In the genomic region with DNA sequence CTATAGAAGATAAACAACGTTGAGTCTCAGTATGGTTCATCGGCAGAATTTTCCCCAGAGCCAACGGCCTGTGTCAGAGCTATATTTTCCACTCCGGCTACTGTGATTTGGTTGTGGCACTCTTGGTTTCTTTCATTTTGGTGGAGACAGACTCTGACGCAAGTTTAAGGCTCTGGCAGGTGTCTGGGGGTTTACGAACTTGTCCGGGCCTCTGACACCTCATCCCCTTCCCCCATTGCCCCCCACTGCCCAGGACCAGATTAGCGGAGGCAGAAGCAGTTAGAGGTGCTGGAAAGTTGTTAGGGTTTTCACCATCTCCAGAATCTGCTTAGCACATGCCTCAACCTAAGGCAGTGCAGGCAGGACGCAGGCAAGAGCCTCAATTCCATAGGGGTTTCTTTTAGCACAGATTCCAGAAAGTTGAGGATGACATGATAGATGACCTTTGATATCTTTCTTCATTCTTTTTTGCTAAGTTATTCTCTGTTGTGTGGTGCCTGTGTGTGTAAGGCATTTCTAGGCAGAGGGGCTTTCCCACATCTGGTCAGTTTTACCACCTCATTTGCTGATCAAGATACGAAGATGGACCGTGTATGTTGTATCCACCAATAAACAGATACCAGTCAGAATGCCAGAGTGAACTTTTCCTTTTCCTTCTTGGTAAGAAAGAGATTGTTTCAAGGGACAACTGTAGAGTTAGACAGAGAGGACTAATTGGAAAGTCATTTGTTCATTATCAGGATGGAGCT, we compare ENCODE assay signal across 1 cellular context.
TF ChIP-seq lines count a peak whose summit lies in the region.

No MANE protein-coding gene starts in this region.

TF ChIP-seq in GM12878, 131 proteins besides CTCF, POLR2A, EP300 and RAD21 (continued from another document):
- TF ChIP-seq MEF2B (IDR thresholded peaks at IDR 0.05; ENCODE audit: partially characterized antibody, poor library complexity, severe bottlenecking), result peak; percentile 72
- no peak for TF ChIP-seq ZBED1 (IDR thresholded peaks at IDR 0.05; ENCODE audit: borderline replicate concordance)
- TF ChIP-seq, protein P1, sequence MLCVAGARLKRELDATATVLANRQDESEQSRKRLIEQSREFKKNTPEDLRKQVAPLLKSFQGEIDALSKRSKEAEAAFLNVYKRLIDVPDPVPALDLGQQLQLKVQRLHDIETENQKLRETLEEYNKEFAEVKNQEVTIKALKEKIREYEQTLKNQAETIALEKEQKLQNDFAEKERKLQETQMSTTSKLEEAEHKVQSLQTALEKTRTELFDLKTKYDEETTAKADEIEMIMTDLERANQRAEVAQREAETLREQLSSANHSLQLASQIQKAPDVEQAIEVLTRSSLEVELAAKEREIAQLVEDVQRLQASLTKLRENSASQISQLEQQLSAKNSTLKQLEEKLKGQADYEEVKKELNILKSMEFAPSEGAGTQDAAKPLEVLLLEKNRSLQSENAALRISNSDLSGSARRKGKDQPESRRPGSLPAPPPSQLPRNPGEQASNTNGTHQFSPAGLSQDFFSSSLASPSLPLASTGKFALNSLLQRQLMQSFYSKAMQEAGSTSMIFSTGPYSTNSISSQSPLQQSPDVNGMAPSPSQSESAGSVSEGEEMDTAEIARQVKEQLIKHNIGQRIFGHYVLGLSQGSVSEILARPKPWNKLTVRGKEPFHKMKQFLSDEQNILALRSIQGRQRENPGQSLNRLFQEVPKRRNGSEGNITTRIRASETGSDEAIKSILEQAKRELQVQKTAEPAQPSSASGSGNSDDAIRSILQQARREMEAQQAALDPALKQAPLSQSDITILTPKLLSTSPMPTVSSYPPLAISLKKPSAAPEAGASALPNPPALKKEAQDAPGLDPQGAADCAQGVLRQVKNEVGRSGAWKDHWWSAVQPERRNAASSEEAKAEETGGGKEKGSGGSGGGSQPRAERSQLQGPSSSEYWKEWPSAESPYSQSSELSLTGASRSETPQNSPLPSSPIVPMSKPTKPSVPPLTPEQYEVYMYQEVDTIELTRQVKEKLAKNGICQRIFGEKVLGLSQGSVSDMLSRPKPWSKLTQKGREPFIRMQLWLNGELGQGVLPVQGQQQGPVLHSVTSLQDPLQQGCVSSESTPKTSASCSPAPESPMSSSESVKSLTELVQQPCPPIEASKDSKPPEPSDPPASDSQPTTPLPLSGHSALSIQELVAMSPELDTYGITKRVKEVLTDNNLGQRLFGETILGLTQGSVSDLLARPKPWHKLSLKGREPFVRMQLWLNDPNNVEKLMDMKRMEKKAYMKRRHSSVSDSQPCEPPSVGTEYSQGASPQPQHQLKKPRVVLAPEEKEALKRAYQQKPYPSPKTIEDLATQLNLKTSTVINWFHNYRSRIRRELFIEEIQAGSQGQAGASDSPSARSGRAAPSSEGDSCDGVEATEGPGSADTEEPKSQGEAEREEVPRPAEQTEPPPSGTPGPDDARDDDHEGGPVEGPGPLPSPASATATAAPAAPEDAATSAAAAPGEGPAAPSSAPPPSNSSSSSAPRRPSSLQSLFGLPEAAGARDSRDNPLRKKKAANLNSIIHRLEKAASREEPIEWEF (IDR thresholded peaks at IDR 0.05; ENCODE audit: insufficient replicate concordance, low read depth, low read length), result no peak
- TF ChIP-seq, protein P2, sequence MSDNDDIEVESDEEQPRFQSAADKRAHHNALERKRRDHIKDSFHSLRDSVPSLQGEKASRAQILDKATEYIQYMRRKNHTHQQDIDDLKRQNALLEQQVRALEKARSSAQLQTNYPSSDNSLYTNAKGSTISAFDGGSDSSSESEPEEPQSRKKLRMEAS (IDR thresholded peaks at IDR 0.05; ENCODE audit: low read depth, low read length), result no peak
- no peak for TF ChIP-seq MYB (IDR thresholded peaks at IDR 0.05; ENCODE audit: borderline replicate concordance, low read depth, low read length)
- no peak for TF ChIP-seq ZSCAN29 (IDR thresholded peaks at IDR 0.05)
- TF ChIP-seq, protein P3, sequence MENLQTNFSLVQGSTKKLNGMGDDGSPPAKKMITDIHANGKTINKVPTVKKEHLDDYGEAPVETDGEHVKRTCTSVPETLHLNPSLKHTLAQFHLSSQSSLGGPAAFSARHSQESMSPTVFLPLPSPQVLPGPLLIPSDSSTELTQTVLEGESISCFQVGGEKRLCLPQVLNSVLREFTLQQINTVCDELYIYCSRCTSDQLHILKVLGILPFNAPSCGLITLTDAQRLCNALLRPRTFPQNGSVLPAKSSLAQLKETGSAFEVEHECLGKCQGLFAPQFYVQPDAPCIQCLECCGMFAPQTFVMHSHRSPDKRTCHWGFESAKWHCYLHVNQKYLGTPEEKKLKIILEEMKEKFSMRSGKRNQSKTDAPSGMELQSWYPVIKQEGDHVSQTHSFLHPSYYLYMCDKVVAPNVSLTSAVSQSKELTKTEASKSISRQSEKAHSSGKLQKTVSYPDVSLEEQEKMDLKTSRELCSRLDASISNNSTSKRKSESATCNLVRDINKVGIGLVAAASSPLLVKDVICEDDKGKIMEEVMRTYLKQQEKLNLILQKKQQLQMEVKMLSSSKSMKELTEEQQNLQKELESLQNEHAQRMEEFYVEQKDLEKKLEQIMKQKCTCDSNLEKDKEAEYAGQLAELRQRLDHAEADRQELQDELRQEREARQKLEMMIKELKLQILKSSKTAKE (IDR thresholded peaks at IDR 0.05; ENCODE audit: low read depth, poor library complexity, severe bottlenecking), result peak; percentile 91
- peak; percentile 83; the same call in 1 of the 2 replicates for TF ChIP-seq DPF2 (IDR thresholded peaks at IDR 0.05)
- no peak for TF ChIP-seq RBBP5 (conservative IDR thresholded peaks at IDR 0.05)
- no peak for TF ChIP-seq PML (IDR thresholded peaks at IDR 0.05; ENCODE audit: low read length)
- TF ChIP-seq STAT1 (conservative IDR thresholded peaks at IDR 0.05), result no peak; the same call in 1 of the 2 replicates
- TF ChIP-seq CREM (IDR thresholded peaks at IDR 0.05; ENCODE audit: low read depth), result peak; percentile 60; the same call in 1 of the 2 replicates
- TF ChIP-seq MEF2A (IDR thresholded peaks at IDR 0.05; ENCODE audit: insufficient read depth, low read depth, low read length), result 0 out of 2 replicates have a peak, but pooled peaks have one; percentile 20
- TF ChIP-seq RUNX3 (IDR thresholded peaks at IDR 0.05; ENCODE audit: low read length), result peak; percentile 50
- TF ChIP-seq YY1 (IDR thresholded peaks at IDR 0.05; ENCODE audit: low read depth, low read length), result no peak
- TF ChIP-seq STAT3 (IDR thresholded peaks at IDR 0.05; ENCODE audit: low read depth, low read length), result no peak
- TF ChIP-seq SMAD5 (IDR thresholded peaks at IDR 0.05; ENCODE audit: low read depth), result no peak
- TF ChIP-seq ASH2L (IDR thresholded peaks at IDR 0.05; ENCODE audit: borderline replicate concordance, low read depth), result no peak
- no peak for TF ChIP-seq CEBPB (IDR thresholded peaks at IDR 0.05; ENCODE audit: borderline replicate concordance in 1 of 2, low read depth in 2 of 2, low read length in 2 of 2)
- no peak for TF ChIP-seq TARDBP (IDR thresholded peaks at IDR 0.05; ENCODE audit: borderline replicate concordance)
- no peak for TF ChIP-seq ESRRA (IDR thresholded peaks at IDR 0.05; ENCODE audit: low read length)
- TF ChIP-seq FOS (IDR thresholded peaks at IDR 0.05; ENCODE audit: borderline replicate concordance, extremely low read depth, insufficient read length), result no peak
